ENCODE assay signal across 14 cellular contexts in the genomic region with DNA sequence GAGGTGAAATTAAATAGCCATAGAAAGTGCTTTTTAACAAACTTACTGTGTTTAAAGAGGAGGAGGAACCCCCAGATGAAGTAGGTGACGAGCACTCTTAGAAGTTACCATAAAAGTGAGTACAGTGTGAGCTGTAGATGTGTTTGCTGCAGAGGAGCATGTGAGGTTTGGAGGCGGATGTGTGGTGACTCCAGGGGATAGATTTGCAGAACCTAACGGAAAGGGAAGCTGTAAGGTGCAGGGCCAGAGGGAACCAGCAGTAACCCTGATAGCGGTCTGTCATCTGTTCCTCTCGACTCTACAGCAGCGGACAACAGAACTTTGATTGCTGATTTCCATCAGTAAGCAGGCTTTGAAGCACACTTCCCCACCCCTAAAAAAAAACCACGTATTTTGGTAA. TPM values are rescaled to one million over a fixed set of nuclear protein-coding genes. Genes with fewer than 3 reads are reported as not detected.
DNase-seq lines count a peak whose midpoint lies in the region; ATAC-seq and TF ChIP-seq lines count a peak whose summit lies in the region.
"Had no signal": no experiment of that assay in that cellular context is flagged by ENCODE, and none has a peak within 500 bp of the region (broad histone marks: within the 10 kb centered on the region; RNA-seq: fewer than 3 reads in every experiment).

No MANE protein-coding gene starts in this region.

- H3K27ac Mint-ChIP-seq in activated T-helper 1 cell treated with anti-CD3 and anti-CD28 coated beads, Interleukin-12 subunit alpha, Interleukin-12 subunit beta, Interleukin-2, Interleukin-4 antibody, amounts not matched to agents 30 ng/mL and 10 ng/mL and 1 ng/mL, durations not matched to agents 14 hours and 24 hours and 36 hours: peak overlapping the region; percentile 76
- H3K27ac Mint-ChIP-seq in Calu3 (ENCODE audit: unreplicated experiment): no peak overlapping the region

- H3K4me1 ChIP-seq in heart right ventricle (peaks cover 15 to 68% (median 49%) of the 10 kb centered on the region in 9 donors), muscle layer of colon (ENCODE audit: insufficient read depth, low read length) (peaks cover 76% of the 10 kb centered on the region), transverse colon (peaks cover 6 to 66% (median 41%) of the 10 kb centered on the region in 4 donors)

- peak overlapping the region; percentile 16 for H3K9ac ChIP-seq in muscle layer of colon (ENCODE audit: low read length)

- H3K36me3 ChIP-seq in heart right ventricle (peaks cover 0 to 72% (median 55%) of the 10 kb centered on the region in 9 donors), muscle layer of colon (ENCODE audit: insufficient read depth, low read length) (peaks cover 68% of the 10 kb centered on the region), transverse colon (peaks cover 0 to 59% (median 33%) of the 10 kb centered on the region in 4 donors)

- 55 to 61% methylated on average over 7 of the region's 7 CpGs for WGBS in heart right ventricle, 2 donors
- WGBS in transverse colon (ENCODE audit: low coverage in 1 of 2), 2 donors: 74 to 76% methylated on average over 5 to 7 of the region's 7 CpGs

- TF ChIP-seq CTCF in heart right ventricle (IDR thresholded peaks at IDR 0.05): no peak
- no peak for TF ChIP-seq CTCF in transverse colon (IDR thresholded peaks at IDR 0.05)
- no peak for TF ChIP-seq CTCF in Calu3 (IDR thresholded peaks at IDR 0.05; ENCODE audit: unreplicated experiment)

- no peaks in the 10 kb centered on the region for H3K27me3 Mint-ChIP-seq in activated T-helper 1 cell treated with anti-CD3 and anti-CD28 coated beads, Interleukin-12 subunit alpha, Interleukin-12 subunit beta, Interleukin-2, Interleukin-4 antibody, amounts not matched to agents 30 ng/mL and 10 ng/mL and 1 ng/mL, durations not matched to agents 14 hours and 24 hours and 36 hours (ENCODE audit: insufficient read depth)
- H3K27me3 Mint-ChIP-seq in Calu3 (ENCODE audit: unreplicated experiment): no peaks in the 10 kb centered on the region

- ATAC-seq in heart right ventricle: no peak
- no peak for ATAC-seq in Right ventricle myocardium inferior
- ATAC-seq in esophagus mucosa: no peak
- ATAC-seq: body of pancreas, left ventricle myocardium superior had no signal

- DNase-seq in heart right ventricle (no peak), Right ventricle myocardium inferior (ENCODE audit: missing footprints) (no peak), transverse colon (no peak), Calu3 (no peak), HPDE6-E6E7 (ENCODE audit: extremely low spot score) (no peak)
- no peak for DNase-seq in activated T-helper 1 cell treated with anti-CD3 and anti-CD28 coated beads, Interleukin-12 subunit alpha, Interleukin-12 subunit beta, Interleukin-2, Interleukin-4 antibody, amounts not matched to agents 30 ng/mL and 10 ng/mL and 1 ng/mL, durations not matched to agents 14 hours and 24 hours and 36 hours (ENCODE audit: low spot score)
- DNase-seq: activated CD8-positive, alpha-beta memory T cell treated with anti-CD3 and anti-CD28 coated beads, Interleukin-2, amount 50 U/mL, for 4 hours; body of pancreas; hippocampal formation; left ventricle myocardium superior; NCI-H1105; stimulated activated CD8-positive, alpha-beta memory T cell treated with anti-CD3 and anti-CD28 coated beads, Interleukin-4, amount 100 ng/mL, for 48 hours had no signal

- intact Hi-C loops in heart right ventricle (cut with DNase I): loop anchor here in 4 of 10 donors (5.0 to 10.0 kb wide), 4 partner anchors 103 to 135 kb away; no protein-coding TSS in a partner anchor
- intact Hi-C loops in Right ventricle myocardium inferior (cut with DNase I): loop anchor here (5.0 kb wide), 1 partner anchor 200 kb away; no protein-coding TSS in a partner anchor
- intact Hi-C loops in activated T-helper 1 cell treated with anti-CD3 and anti-CD28 coated beads, Interleukin-12 subunit alpha, Interleukin-12 subunit beta, Interleukin-2, Interleukin-4 antibody, amounts not matched to agents 30 ng/mL and 10 ng/mL and 1 ng/mL, durations not matched to agents 14 hours and 24 hours and 36 hours (cut with micrococcal nuclease): loop anchor here (5.0 kb wide), 1 partner anchor 35 kb away; no protein-coding TSS in a partner anchor
- intact Hi-C loops in transverse colon (cut with DNase I; ENCODE audit: low total_unique reads): loop anchor here (10.0 kb wide), 1 partner anchor 243 kb away; no protein-coding TSS in a partner anchor
- intact Hi-C loops in Calu3 (cut with micrococcal nuclease; ENCODE audit: unreplicated experiment): loop anchor here (10.0 kb wide), 1 partner anchor 53 kb away; no protein-coding TSS in a partner anchor

- H3K9me3 ChIP-seq in heart right ventricle: no peaks in the 10 kb centered on the region
- no peaks in the 10 kb centered on the region for H3K9me3 ChIP-seq in muscle layer of colon (ENCODE audit: low read length)
- no peaks in the 10 kb centered on the region for H3K9me3 ChIP-seq in transverse colon
- H3K9me3 ChIP-seq: body of pancreas had no signal

- no peak for TF ChIP-seq EP300 in transverse colon (IDR thresholded peaks at IDR 0.05; ENCODE audit: low read depth)

- H3K27ac ChIP-seq in heart right ventricle (peak overlapping the region in 7 of 10 donors; percentile 7 to 94 (median 25)), muscle layer of colon (ENCODE audit: low read depth, low read length) (peak overlapping the region; percentile 80), transverse colon (peak overlapping the region; percentile 91 to 99 (median 96))
- H3K27ac ChIP-seq: body of pancreas had no signal

- CTCF ChIA-PET in Calu3 (lab: Charles Lee): no interaction called here

- no peaks in the 10 kb centered on the region for H3K9me3 Mint-ChIP-seq in activated T-helper 1 cell treated with anti-CD3 and anti-CD28 coated beads, Interleukin-12 subunit alpha, Interleukin-12 subunit beta, Interleukin-2, Interleukin-4 antibody, amounts not matched to agents 30 ng/mL and 10 ng/mL and 1 ng/mL, durations not matched to agents 14 hours and 24 hours and 36 hours
- no peaks in the 10 kb centered on the region for H3K9me3 Mint-ChIP-seq in Calu3 (ENCODE audit: low read depth, unreplicated experiment)

- no TSS peak for BruUV-seq in Calu3 (replicated peaks; lab: Mats Ljungman, UMichigan)

- H3K4me3 ChIP-seq in heart right ventricle (no peak overlapping the region), muscle layer of colon (ENCODE audit: low read depth in 1 of 2, low read length in 2 of 2) (no peak overlapping the region), transverse colon (no peak overlapping the region)
- H3K4me3 ChIP-seq: body of pancreas had no signal

- peaks cover 85% of the 10 kb centered on the region for H3K4me1 Mint-ChIP-seq in activated T-helper 1 cell treated with anti-CD3 and anti-CD28 coated beads, Interleukin-12 subunit alpha, Interleukin-12 subunit beta, Interleukin-2, Interleukin-4 antibody, amounts not matched to agents 30 ng/mL and 10 ng/mL and 1 ng/mL, durations not matched to agents 14 hours and 24 hours and 36 hours (ENCODE audit: low read depth)
- peaks cover 11% of the 10 kb centered on the region for H3K4me1 Mint-ChIP-seq in Calu3 (ENCODE audit: low read depth, unreplicated experiment)

- H3K27me3 ChIP-seq in heart right ventricle: no peaks in the 10 kb centered on the region
- no peaks in the 10 kb centered on the region for H3K27me3 ChIP-seq in muscle layer of colon (ENCODE audit: control insufficient read depth in 1 of 2, insufficient read depth in 2 of 2, low read length in 2 of 2)
- H3K27me3 ChIP-seq in transverse colon: no peaks in the 10 kb centered on the region
- H3K27me3 ChIP-seq: body of pancreas had no signal

- in situ Hi-C loops in transverse colon (cut with MboI; ENCODE audit: low pct_ligation_motif_present in 1 of 4, low pct_unique_long_range_greater_than_20kb in 1 of 4, low sequenced_read_pairs in 3 of 4): loop anchor here in 3 of 4 donors (10.0 to 25.0 kb wide), 2 partner anchors 285 to 293 kb away; no protein-coding TSS in a partner anchor

- H3K4me3 Mint-ChIP-seq in activated T-helper 1 cell treated with anti-CD3 and anti-CD28 coated beads, Interleukin-12 subunit alpha, Interleukin-12 subunit beta, Interleukin-2, Interleukin-4 antibody, amounts not matched to agents 30 ng/mL and 10 ng/mL and 1 ng/mL, durations not matched to agents 14 hours and 24 hours and 36 hours: peak overlapping the region; percentile 13
- H3K4me3 Mint-ChIP-seq in Calu3 (ENCODE audit: low read depth, unreplicated experiment): no peak overlapping the region

- H3K36me3 Mint-ChIP-seq in activated T-helper 1 cell treated with anti-CD3 and anti-CD28 coated beads, Interleukin-12 subunit alpha, Interleukin-12 subunit beta, Interleukin-2, Interleukin-4 antibody, amounts not matched to agents 30 ng/mL and 10 ng/mL and 1 ng/mL, durations not matched to agents 14 hours and 24 hours and 36 hours (ENCODE audit: low read depth): peaks cover 70% of the 10 kb centered on the region
- H3K36me3 Mint-ChIP-seq in Calu3 (ENCODE audit: insufficient read depth, unreplicated experiment): peaks cover 66% of the 10 kb centered on the region

- no peak for TF ChIP-seq POLR2A in transverse colon (IDR thresholded peaks at IDR 0.05)

RNA-seq across cellular contexts. Expression of a gene that starts 5.2 kb away (rescaled TPM):
- total RNA-seq in heart right ventricle (100 to 1,000 TPM; 409 to 787 (median 454) TPM), Right ventricle myocardium inferior (638 TPM), transverse colon (1,000 to 10,000 TPM in 1 of 4 donors, 100 to 1,000 TPM in 3; 297 to 1,199 (median 723) TPM), esophagus mucosa (420 TPM), Calu3 (2022) (236 and 242 TPM in 2 replicates)
- polyA plus RNA-seq in heart right ventricle: 100 to 1,000 TPM; 293 to 352 TPM
- 513 and 521 TPM in 2 replicates for total RNA-seq in activated T-helper 1 cell treated with anti-CD3 and anti-CD28 coated beads, Interleukin-12 subunit alpha, Interleukin-12 subunit beta, Interleukin-2, Interleukin-4 antibody, amounts not matched to agents 30 ng/mL and 10 ng/mL and 1 ng/mL, durations not matched to agents 14 hours and 24 hours and 36 hours

Comparison
In these comparisons a context has a peak if more than half of its experiments do, and no peak if none do; other contexts are left out.
1. H3K27ac ChIP-seq: peak in every context shown above with its lines; median percentile 96 in transverse colon; 80 in muscle layer of colon; 25 in heart right ventricle.